7 cellular contexts compared by ENCODE assay signal in the genomic region with DNA sequence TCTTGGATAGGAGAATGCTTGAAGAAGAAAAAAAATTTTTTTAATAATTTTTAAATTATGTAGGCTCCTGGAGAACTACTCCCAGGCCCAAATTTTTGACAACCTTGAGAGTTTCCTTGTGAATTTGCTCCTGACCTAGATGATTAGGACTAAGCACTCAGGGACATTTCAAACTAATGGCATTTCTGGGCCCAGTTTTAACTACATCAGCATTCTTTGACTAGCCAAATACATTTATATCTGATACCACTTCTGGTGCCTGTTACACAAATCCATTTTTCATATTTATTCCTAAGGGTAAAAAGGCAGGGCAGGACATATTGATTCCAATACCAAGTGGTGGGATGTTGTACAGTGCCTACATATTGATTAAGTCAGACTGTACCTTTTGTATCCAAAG.
"Had no signal": no experiment of that assay in that cellular context is flagged by ENCODE, and none has a peak within 500 bp of the region (broad histone marks: within the 10 kb centered on the region; RNA-seq: fewer than 3 reads in every experiment).

No MANE protein-coding gene starts in this region.

- H2AFZ ChIP-seq: GM23338 had no signal

- DNase-seq: H9, HCEC 1CT, KG1 had no signal

- H3K4me3 ChIP-seq: GM23338 had no signal

- H3K27ac ChIP-seq: HL-60 had no signal

- H3K4me2 ChIP-seq: GM23338 had no signal

- FAIRE-seq: H1, H54 had no signal
